Comparison of ENCODE assay signal across 11 cellular contexts in the genomic region with DNA sequence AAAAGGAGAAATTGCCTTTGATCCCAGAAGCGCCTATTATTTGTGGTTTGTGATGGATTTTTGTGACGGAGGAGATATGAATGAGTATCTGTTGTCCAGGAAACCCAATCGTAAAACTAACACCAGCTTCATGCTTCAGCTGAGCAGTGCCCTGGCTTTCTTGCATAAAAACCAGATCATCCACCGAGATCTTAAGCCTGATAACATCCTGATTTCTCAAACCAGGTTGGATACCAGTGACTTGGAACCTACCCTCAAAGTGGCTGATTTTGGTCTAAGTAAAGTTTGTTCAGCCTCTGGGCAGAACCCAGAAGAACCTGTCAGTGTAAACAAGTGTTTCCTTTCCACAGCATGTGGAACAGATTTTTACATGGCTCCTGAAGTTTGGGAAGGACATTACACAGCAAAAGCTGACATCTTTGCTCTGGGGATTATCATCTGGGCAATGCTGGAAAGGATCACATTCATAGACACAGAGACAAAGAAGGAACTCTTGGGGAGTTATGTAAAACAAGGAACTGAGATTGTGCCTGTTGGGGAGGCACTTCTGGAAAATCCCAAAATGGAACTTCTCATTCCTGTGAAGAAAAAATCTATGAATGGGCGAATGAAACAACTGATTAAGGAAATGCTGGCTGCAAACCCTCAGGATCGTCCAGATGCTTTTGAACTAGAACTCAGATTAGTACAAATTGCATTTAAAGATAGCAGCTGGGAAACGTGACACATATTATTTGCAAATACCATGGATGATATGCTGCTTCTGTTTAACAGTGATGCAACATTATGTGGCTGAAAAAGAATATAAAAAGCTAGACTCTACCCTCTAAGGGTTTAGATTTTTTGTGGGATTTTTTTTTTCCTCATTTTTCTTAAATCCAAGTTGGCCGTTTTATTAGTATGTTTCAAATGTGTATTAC. TPM values are rescaled to one million over a fixed set of nuclear protein-coding genes. Genes with fewer than 3 reads are reported as not detected.
DNase-seq lines count a peak whose midpoint lies in the region; ATAC-seq, FAIRE-seq and TF ChIP-seq lines count a peak whose summit lies in the region.
"Had no signal": no experiment of that assay in that cellular context is flagged by ENCODE, and none has a peak within 500 bp of the region (broad histone marks: within the 10 kb centered on the region; RNA-seq: fewer than 3 reads in every experiment).

No MANE protein-coding gene starts in this region.

- no peaks in the 10 kb centered on the region for H3K9me3 ChIP-seq in CD4-positive, alpha-beta T cell (ENCODE audit: control insufficient read depth, low read length)
- H3K9me3 ChIP-seq in HEK293 (ENCODE audit: control insufficient read depth, insufficient read depth, low read depth, low read length), result no peaks in the 10 kb centered on the region
- no peaks in the 10 kb centered on the region for H3K9me3 ChIP-seq in K562 (replicated peaks; ENCODE audit: control insufficient read depth, insufficient read depth, low read depth, low read length)
- H3K9me3 ChIP-seq in osteoblast (ENCODE audit: low read depth, low read length), result no peaks in the 10 kb centered on the region

- H3K4me1 ChIP-seq in HEK293 (ENCODE audit: control insufficient read depth, insufficient read depth, low read length), result peaks cover 11% of the 10 kb centered on the region; the same call in 1 of the 2 replicates
- H3K4me1 ChIP-seq in K562 (replicated peaks in 1 of 2; ENCODE audit: control insufficient read depth in 2 of 2, insufficient read depth in 2 of 2, low read length in 2 of 2), result peaks cover 11 to 54% of the 10 kb centered on the region in 2 experiments
- peaks cover 34% of the 10 kb centered on the region for H3K4me1 ChIP-seq in osteoblast (ENCODE audit: insufficient read depth, low read length)

- no TSS peak for BruUV-seq in K562 (replicated peaks; lab: Mats Ljungman, UMichigan)

- peaks cover 46% of the 10 kb centered on the region for H3K4me1 Mint-ChIP-seq in CD4-positive, alpha-beta T cell (ENCODE audit: low read depth)

- H2AFZ ChIP-seq in K562 (ENCODE audit: low read depth, low read length) (no peak overlapping the region), osteoblast (ENCODE audit: low read length) (no peak overlapping the region)

- no peaks in the 10 kb centered on the region for H3K27me3 Mint-ChIP-seq in CD4-positive, alpha-beta T cell
- H3K27me3 Mint-ChIP-seq: stimulated activated naive B cell treated with anti-CD40 and anti-IgM and Interleukin-4, amounts not matched to agents 10 μg/mL and 1 μg/mL and 100 μg/mL, for 72 hours had no signal

- H3K9ac ChIP-seq in K562 (ENCODE audit: insufficient read depth in 1 of 2, low read depth in 2 of 2, low read length in 2 of 2), result peak overlapping the region; percentile 0 to 97; a peak in 3 of 4 replicates

- peaks cover 74% of the 10 kb centered on the region for H3K36me3 Mint-ChIP-seq in CD4-positive, alpha-beta T cell (ENCODE audit: low read depth)

- 21% methylated on average over 8 of the region's 8 CpGs for WGBS in K562 (ENCODE audit: insufficient coverage, low coverage, missing lambda C conversion rate)

- no peak for TF ChIP-seq CTCF in CD4-positive, alpha-beta T cell (IDR thresholded peaks at IDR 0.05)
- TF ChIP-seq CTCF in HEK293 (tag by site-specific recombination; IDR thresholded peaks at IDR 0.05) (no peak), K562 (IDR thresholded peaks at IDR 0.05 in 2 of 3, conservative IDR thresholded peaks at IDR 0.05 in 1 of 3; ENCODE audit: insufficient read depth in 2 of 3, low read depth in 1 of 3, low read length in 3 of 3) (no peak), osteoblast (IDR thresholded peaks at IDR 0.05; ENCODE audit: extremely low read depth, low read depth, low read length) (no peak), GM20000 (IDR thresholded peaks at IDR 0.05; ENCODE audit: extremely low read depth, missing control alignments) (no peak)

- intact Hi-C loops in CD4-positive, alpha-beta T cell (cut with DNase I, micrococcal nuclease), result no loop called here
- intact Hi-C loops in K562 (cut with micrococcal nuclease), result no loop called here

- TF ChIP-seq POLR2A in K562 (conservative IDR thresholded peaks at IDR 0.05), result no peak

- no peak for DNase-seq in CD4-positive, alpha-beta T cell
- DNase-seq in K562 (ENCODE audit: extremely low read depth in 1 of 4, low spot score in 3 of 4) (peak in 1 of 4 experiments; percentile 38), osteoblast (ENCODE audit: insufficient read length, low spot score, missing footprints) (no peak), substantia nigra (lab: John Stamatoyannopoulos, UW) (no peak), RPMI8226 (no peak), GM20000 (ENCODE audit: low spot score) (no peak)
- DNase-seq: activated naive CD4-positive, alpha-beta T cell treated with Interleukin-2 at 50 U/mL for 16 hours; NCI-H446; stimulated activated naive B cell treated with anti-CD40 and anti-IgM and Interleukin-4, amounts not matched to agents 10 μg/mL and 1 μg/mL and 100 μg/mL, for 72 hours had no signal

- CTCF ChIA-PET in CD4-positive, alpha-beta T cell (lab: Charles Lee), result interaction anchor here (0.6 to 3.2 kb wide), 3 partner anchors 17 to 23 kb away, joined by 3 to 25 read pairs (median 5); no protein-coding TSS in a partner anchor
- CTCF ChIA-PET in HEK293 (lab: Yijun Ruan, JAX), result interaction anchor here (0.9 to 2.9 kb wide), 9 partner anchors 9 to 226 kb away, joined by 3 to 16 read pairs (median 4); a partner anchor contains a TSS
- CTCF ChIA-PET in K562 (lab: Yijun Ruan, JAX; ENCODE audit: low intra/inter-chr PET ratio), result interaction anchor here (0.5 kb wide), 1 partner anchor 17 kb away, joined by 3 read pairs; no protein-coding TSS in a partner anchor

- TF ChIP-seq EP300 in K562 (IDR thresholded peaks at IDR 0.05; ENCODE audit: low read length), result peak; percentile 37; the same call in 1 of the 2 replicates

- peak; percentile 19 for FAIRE-seq in K562 (lab: Jason Lieb, UNC)

- no peak for ATAC-seq in CD4-positive, alpha-beta T cell (ENCODE audit: poor library complexity)
- ATAC-seq in K562 (no peak), HG02571 (IDR thresholded peaks at IDR 0.05; ENCODE audit: unreplicated experiment) (no peak)
- ATAC-seq: stimulated activated naive B cell treated with anti-CD40 and anti-IgM and Interleukin-4, amounts not matched to agents 10 μg/mL and 1 μg/mL and 100 μg/mL, for 72 hours had no signal

- no peaks in the 10 kb centered on the region for H3K27me3 ChIP-seq in CD4-positive, alpha-beta T cell (ENCODE audit: control insufficient read depth, insufficient read depth, low read length)
- no peaks in the 10 kb centered on the region for H3K27me3 ChIP-seq in K562 (ENCODE audit: control insufficient read depth in 2 of 2, insufficient read depth in 2 of 2, low read length in 2 of 2)
- no peaks in the 10 kb centered on the region for H3K27me3 ChIP-seq in osteoblast (ENCODE audit: insufficient read depth, low read length)

- no peak overlapping the region for H3K4me3 Mint-ChIP-seq in CD4-positive, alpha-beta T cell
- H3K4me3 Mint-ChIP-seq: stimulated activated naive B cell treated with anti-CD40 and anti-IgM and Interleukin-4, amounts not matched to agents 10 μg/mL and 1 μg/mL and 100 μg/mL, for 72 hours had no signal

- no peaks in the 10 kb centered on the region for H3K9me3 Mint-ChIP-seq in CD4-positive, alpha-beta T cell
- H3K9me3 Mint-ChIP-seq: stimulated activated naive B cell treated with anti-CD40 and anti-IgM and Interleukin-4, amounts not matched to agents 10 μg/mL and 1 μg/mL and 100 μg/mL, for 72 hours had no signal

- H3K4me2 ChIP-seq in K562 (ENCODE audit: insufficient read depth, low read length), result peak overlapping the region; percentile 38; the same call in 1 of the 2 replicates
- no peak overlapping the region for H3K4me2 ChIP-seq in osteoblast (ENCODE audit: insufficient read depth, low read length)

- H3K36me3 ChIP-seq in HEK293 (ENCODE audit: control insufficient read depth in 2 of 2, insufficient read depth in 1 of 2, low read length in 2 of 2) (peaks cover 9 to 32% of the 10 kb centered on the region in 2 experiments; a peak in 2 of 3 replicates), K562 (ENCODE audit: control insufficient read depth, insufficient read depth, low read length) (peaks cover 65% of the 10 kb centered on the region), osteoblast (ENCODE audit: insufficient read depth, low read length) (peaks cover 3% of the 10 kb centered on the region)

- POLR2A ChIA-PET in CD4-positive, alpha-beta T cell (lab: Charles Lee), result interaction anchor here (0.7 to 4.0 kb wide), 3 partner anchors 9 to 23 kb away, joined by 3 to 24 read pairs (median 5); a partner anchor contains a TSS
- POLR2A ChIA-PET in HEK293 (lab: Yijun Ruan, JAX), result interaction anchor here (1.1 kb wide), 1 partner anchor 8 kb away, joined by 3 read pairs; no protein-coding TSS in a partner anchor
- POLR2A ChIA-PET in K562 (lab: Yijun Ruan, JAX), result interaction anchor here (0.6 to 13.3 kb wide), 17 partner anchors 9 to 226 kb away, joined by 3 to 237 read pairs (median 4); a partner anchor contains a TSS

- peak overlapping the region; percentile 55 for H3K27ac Mint-ChIP-seq in CD4-positive, alpha-beta T cell
- H3K27ac Mint-ChIP-seq: stimulated activated naive B cell treated with anti-CD40 and anti-IgM and Interleukin-4, amounts not matched to agents 10 μg/mL and 1 μg/mL and 100 μg/mL, for 72 hours had no signal

- H3K79me2 ChIP-seq in K562 (ENCODE audit: control insufficient read depth, insufficient read depth, low read length) (peaks cover 80% of the 10 kb centered on the region), osteoblast (ENCODE audit: insufficient read depth, low read length) (peaks cover 3% of the 10 kb centered on the region)

- TF ChIP-seq RAD21 in K562 (CRISPR knock-in tag; conservative IDR thresholded peaks at IDR 0.05 in 1 of 2, IDR thresholded peaks at IDR 0.05 in 1 of 2), result no peak

- no peak overlapping the region for H3K4me3 ChIP-seq in HEK293 (ENCODE audit: low read depth, low read length)
- no peak overlapping the region for H3K4me3 ChIP-seq in K562
- H3K4me3 ChIP-seq in osteoblast (ENCODE audit: insufficient read depth, low read length), result no peak overlapping the region

- H3K9me1 ChIP-seq in K562 (ENCODE audit: control insufficient read depth, insufficient read depth, low read length), result no peaks in the 10 kb centered on the region

- in situ Hi-C loops in K562 (cut with MboI), result no loop called here

- no peaks in the 10 kb centered on the region for H4K20me1 ChIP-seq in K562 (replicated peaks; ENCODE audit: control insufficient read depth, insufficient read depth, low read length)
- H4K20me1 ChIP-seq in osteoblast (ENCODE audit: insufficient read depth, low read length), result no peaks in the 10 kb centered on the region

- H3K27ac ChIP-seq in CD4-positive, alpha-beta T cell (ENCODE audit: low read depth, low read length), result no peak overlapping the region
- H3K27ac ChIP-seq in HEK293 (ENCODE audit: extremely low read depth, low read depth, low read length) (no peak overlapping the region), K562 (ENCODE audit: extremely low read depth, low read depth, low read length) (peak overlapping the region; percentile 99), osteoblast (ENCODE audit: low read depth, low read length) (peak overlapping the region; percentile 47), substantia nigra (ENCODE audit: low read depth, low read length, poor library complexity, severe bottlenecking) (no peak overlapping the region)

RNA-seq across cellular contexts. Expression of a gene that starts 10.5 kb away (rescaled TPM):
- 1 to 10 TPM; 9.5 to 9.9 TPM for total RNA-seq in CD4-positive, alpha-beta T cell
- total RNA-seq in K562 (2011; cell fraction: chromatin; rRNA removed; ENCODE audit: low replicate concordance), result 13.8 and 29.1 TPM in 2 replicates
- 6.7 and 10.4 TPM in 2 replicates for total RNA-seq in K562 (2011; cell fraction: nucleolus; rRNA removed)
- total RNA-seq in K562 (2011; cell fraction: nucleoplasm; rRNA removed), result 15.9 and 18.4 TPM in 2 replicates
- total RNA-seq in K562 (2014; rRNA removed) (12.8 and 13.7 TPM in 2 replicates), K562 (2014; rRNA removed; fragmentation: Illumina TruSeq; extraction: Trizol) (30.2 and 36.1 TPM in 2 replicates), K562 (2015; rRNA removed; fragmentation: Illumina TruSeq; extraction: Trizol) (21.6 and 23.3 TPM in 2 replicates), K562 (2021) (26.3 TPM in 2 replicates), osteoblast (6.5 TPM in 2 replicates)
- polyA plus RNA-seq in K562 (2011; rRNA removed) (23.8 and 24.5 TPM in 2 replicates), K562 (2014; fragmentation: Illumina TruSeq; extraction: Trizol) (19.8 and 20.0 TPM in 2 replicates), K562 (2014; fragmentation: Nextera tagmentation; extraction: Ambion mirVana) (10 to 100 TPM; 14.7 to 21.5 TPM), K562 (2014; rRNA removed) (13.6 and 13.9 TPM in 2 replicates)
- 3.7 and 9.8 TPM in 2 replicates for polyA plus RNA-seq in K562 (2011; cell fraction: cytosol; rRNA removed)
- 7.5 and 9.5 TPM in 2 replicates for polyA plus RNA-seq in K562 (2011; cell fraction: nucleus; rRNA removed)
- polyA plus RNA-seq in K562 (2012), result 13.0 and 15.6 TPM in 2 replicates
- 49.3 and 52.4 TPM in 2 replicates for polyA minus RNA-seq in K562 (2011; rRNA and poly(A)+ RNA removed)
- 17.2 and 17.6 TPM in 2 replicates for polyA minus RNA-seq in K562 (2011; cell fraction: cytosol; rRNA and poly(A)+ RNA removed)
- polyA minus RNA-seq in K562 (2011; cell fraction: nucleus; rRNA and poly(A)+ RNA removed), result 4.3 and 10.4 TPM in 2 replicates

RNA-seq across cellular contexts. Expression of a gene that starts 36.8 kb away (rescaled TPM):
- total RNA-seq in CD4-positive, alpha-beta T cell, result not detected
- total RNA-seq in K562 (2011; cell fraction: chromatin; rRNA removed; ENCODE audit: low replicate concordance), result 0.92 and 1.5 TPM in 2 replicates
- 0.79 and 1.3 TPM in 2 replicates for total RNA-seq in K562 (2011; cell fraction: nucleolus; rRNA removed)
- 1.5 and 2.1 TPM in 2 replicates for total RNA-seq in K562 (2011; cell fraction: nucleoplasm; rRNA removed)
- 0.64 and 0.69 TPM in 2 replicates for total RNA-seq in K562 (2014; rRNA removed)
- total RNA-seq in K562 (2014; rRNA removed; fragmentation: Illumina TruSeq; extraction: Trizol), result 0.26 and 0.33 TPM in 2 replicates
- 0.29 and 0.34 TPM in 2 replicates for total RNA-seq in K562 (2015; rRNA removed; fragmentation: Illumina TruSeq; extraction: Trizol)
- 0.58 and 0.62 TPM in 2 replicates for total RNA-seq in K562 (2021)
- polyA plus RNA-seq in K562 (2011; rRNA removed), result 0.60 and 0.67 TPM in 2 replicates
- 0.54 and 0.63 TPM in 2 replicates for polyA plus RNA-seq in K562 (2011; cell fraction: cytosol; rRNA removed)
- polyA plus RNA-seq in K562 (2011; cell fraction: nucleus; rRNA removed), result 0.76 and 1.1 TPM in 2 replicates
- 0.53 and 0.86 TPM in 2 replicates for polyA plus RNA-seq in K562 (2012)
- 0.18 and 0.33 TPM in 2 replicates for polyA plus RNA-seq in K562 (2014; fragmentation: Illumina TruSeq; extraction: Trizol)
- under 1 TPM; 0.04 to 0.11 TPM for polyA plus RNA-seq in K562 (2014; fragmentation: Nextera tagmentation; extraction: Ambion mirVana)
- polyA plus RNA-seq in K562 (2014; rRNA removed), result 0.80 and 1.1 TPM in 2 replicates
- 0.14 and 0.27 TPM in 2 replicates for polyA minus RNA-seq in K562 (2011; rRNA and poly(A)+ RNA removed)
- 0.55 TPM in 1 of 2 replicates, not detected in the other for polyA minus RNA-seq in K562 (2011; cell fraction: cytosol; rRNA and poly(A)+ RNA removed)
- 0.54 and 0.67 TPM in 2 replicates for polyA minus RNA-seq in K562 (2011; cell fraction: nucleus; rRNA and poly(A)+ RNA removed)
- total RNA-seq in osteoblast, result not detected in 2 replicates

RNA-seq across cellular contexts. Expression of a gene that starts 46.6 kb away (rescaled TPM):
- not detected for total RNA-seq in CD4-positive, alpha-beta T cell
- total RNA-seq in K562 (2011; cell fraction: chromatin; rRNA removed; ENCODE audit: low replicate concordance), result not detected in 2 replicates
- total RNA-seq in K562 (2011; cell fraction: nucleolus; rRNA removed), result not detected in 2 replicates
- total RNA-seq in K562 (2011; cell fraction: nucleoplasm; rRNA removed), result not detected in 2 replicates
- total RNA-seq in K562 (2014; rRNA removed) (not detected in 2 replicates), K562 (2014; rRNA removed; fragmentation: Illumina TruSeq; extraction: Trizol) (not detected in 2 replicates), K562 (2015; rRNA removed; fragmentation: Illumina TruSeq; extraction: Trizol) (not detected in 2 replicates), K562 (2021) (not detected in 2 replicates), osteoblast (not detected in 2 replicates)
- polyA plus RNA-seq in K562 (2011; rRNA removed) (not detected in 2 replicates), K562 (2014; fragmentation: Illumina TruSeq; extraction: Trizol) (not detected in 2 replicates), K562 (2014; fragmentation: Nextera tagmentation; extraction: Ambion mirVana) (not detected), K562 (2014; rRNA removed) (not detected in 2 replicates)
- polyA plus RNA-seq in K562 (2011; cell fraction: cytosol; rRNA removed), result not detected in 2 replicates
- not detected in 2 replicates for polyA plus RNA-seq in K562 (2011; cell fraction: nucleus; rRNA removed)
- polyA plus RNA-seq in K562 (2012), result not detected in 2 replicates
- not detected in 2 replicates for polyA minus RNA-seq in K562 (2011; rRNA and poly(A)+ RNA removed)
- not detected in 2 replicates for polyA minus RNA-seq in K562 (2011; cell fraction: cytosol; rRNA and poly(A)+ RNA removed)
- not detected in 2 replicates for polyA minus RNA-seq in K562 (2011; cell fraction: nucleus; rRNA and poly(A)+ RNA removed)

RNA-seq across cellular contexts. Expression of a gene that starts 47.6 kb away (rescaled TPM):
- total RNA-seq in CD4-positive, alpha-beta T cell, result 1 to 10 TPM; 5.0 to 6.6 TPM
- 12.7 and 40.0 TPM in 2 replicates for total RNA-seq in K562 (2011; cell fraction: chromatin; rRNA removed; ENCODE audit: low replicate concordance)
- total RNA-seq in K562 (2011; cell fraction: nucleolus; rRNA removed), result 55.5 and 60.9 TPM in 2 replicates
- 22.8 and 27.3 TPM in 2 replicates for total RNA-seq in K562 (2011; cell fraction: nucleoplasm; rRNA removed)
- total RNA-seq in K562 (2014; rRNA removed), result 233 and 259 TPM in 2 replicates
- total RNA-seq in K562 (2014; rRNA removed; fragmentation: Illumina TruSeq; extraction: Trizol), result 16.2 and 32.2 TPM in 2 replicates
- total RNA-seq in K562 (2015; rRNA removed; fragmentation: Illumina TruSeq; extraction: Trizol), result 66.3 and 76.7 TPM in 2 replicates
- total RNA-seq in K562 (2021), result 125 and 144 TPM in 2 replicates
- polyA plus RNA-seq in K562 (2011; rRNA removed), result 48.2 and 51.6 TPM in 2 replicates
- 107 and 284 TPM in 2 replicates for polyA plus RNA-seq in K562 (2011; cell fraction: cytosol; rRNA removed)
- 48.1 and 66.6 TPM in 2 replicates for polyA plus RNA-seq in K562 (2011; cell fraction: nucleus; rRNA removed)
- 81.5 and 109 TPM in 2 replicates for polyA plus RNA-seq in K562 (2012)
- polyA plus RNA-seq in K562 (2014; fragmentation: Illumina TruSeq; extraction: Trizol), result 37.2 and 58.8 TPM in 2 replicates
- polyA plus RNA-seq in K562 (2014; fragmentation: Nextera tagmentation; extraction: Ambion mirVana), result 10 to 100 TPM in 1 of 2 experiments, 1 to 10 TPM in 1; 9.8 to 27.1 TPM
- polyA plus RNA-seq in K562 (2014; rRNA removed), result 313 and 334 TPM in 2 replicates
- 6.5 and 11.3 TPM in 2 replicates for polyA minus RNA-seq in K562 (2011; rRNA and poly(A)+ RNA removed)
- polyA minus RNA-seq in K562 (2011; cell fraction: cytosol; rRNA and poly(A)+ RNA removed), result 20.5 and 28.1 TPM in 2 replicates
- polyA minus RNA-seq in K562 (2011; cell fraction: nucleus; rRNA and poly(A)+ RNA removed), result 27.1 and 36.7 TPM in 2 replicates
- 21.2 and 29.0 TPM in 2 replicates for total RNA-seq in osteoblast

RNA-seq across cellular contexts. Expression of a gene that starts 49.5 kb away (rescaled TPM):
- total RNA-seq in CD4-positive, alpha-beta T cell, result not detected
- not detected in 2 replicates for total RNA-seq in K562 (2011; cell fraction: chromatin; rRNA removed; ENCODE audit: low replicate concordance)
- 0.33 TPM in 1 of 2 replicates, not detected in the other for total RNA-seq in K562 (2011; cell fraction: nucleolus; rRNA removed)
- not detected in 2 replicates for total RNA-seq in K562 (2011; cell fraction: nucleoplasm; rRNA removed)
- total RNA-seq in K562 (2014; rRNA removed) (not detected in 2 replicates), K562 (2014; rRNA removed; fragmentation: Illumina TruSeq; extraction: Trizol) (not detected in 2 replicates), K562 (2015; rRNA removed; fragmentation: Illumina TruSeq; extraction: Trizol) (not detected in 2 replicates), K562 (2021) (not detected in 2 replicates), osteoblast (not detected in 2 replicates)
- polyA plus RNA-seq in K562 (2011; rRNA removed) (not detected in 2 replicates), K562 (2014; fragmentation: Illumina TruSeq; extraction: Trizol) (not detected in 2 replicates), K562 (2014; fragmentation: Nextera tagmentation; extraction: Ambion mirVana) (under 1 TPM; 0.24 to 0.27 TPM), K562 (2014; rRNA removed) (not detected in 2 replicates)
- 0.04 TPM in 1 of 2 replicates, not detected in the other for polyA plus RNA-seq in K562 (2011; cell fraction: cytosol; rRNA removed)
- not detected in 2 replicates for polyA plus RNA-seq in K562 (2011; cell fraction: nucleus; rRNA removed)
- polyA plus RNA-seq in K562 (2012), result 1.5 and 1.6 TPM in 2 replicates
- not detected in 2 replicates for polyA minus RNA-seq in K562 (2011; rRNA and poly(A)+ RNA removed)
- not detected in 2 replicates for polyA minus RNA-seq in K562 (2011; cell fraction: cytosol; rRNA and poly(A)+ RNA removed)
- 0.67 TPM in 1 of 2 replicates, not detected in the other for polyA minus RNA-seq in K562 (2011; cell fraction: nucleus; rRNA and poly(A)+ RNA removed)

Comparison
In these comparisons a context has a peak if more than half of its experiments do, and no peak if none do; other contexts are left out.
1. H3K27ac ChIP-seq: peak in K562 (single experiment) and osteoblast (single experiment); none in CD4-positive, alpha-beta T cell (single experiment), HEK293 (single experiment) and substantia nigra (single experiment).